ENCODE assay signal across 7 cellular contexts in the genomic region with DNA sequence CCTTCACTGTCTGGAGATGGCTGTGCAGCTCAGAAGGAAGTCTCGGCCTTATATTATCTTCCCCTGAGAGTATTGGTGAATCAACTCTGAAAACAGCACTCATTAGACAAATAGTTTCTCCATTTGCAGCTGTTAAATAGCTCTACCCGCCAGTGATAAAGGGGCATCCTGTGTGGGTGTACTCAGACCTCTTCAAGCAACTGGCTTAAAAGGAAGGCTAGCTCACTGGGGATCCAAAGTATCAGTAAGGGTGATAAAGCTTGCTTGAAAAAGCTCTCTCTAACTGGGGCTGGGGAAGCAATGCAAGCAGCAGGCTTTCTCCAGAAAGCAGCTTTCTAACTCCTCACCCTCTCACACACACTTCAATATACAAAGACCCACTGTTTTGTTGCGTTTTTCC.
DNase-seq lines count a peak whose midpoint lies in the region; ATAC-seq and TF ChIP-seq lines count a peak whose summit lies in the region.

No MANE protein-coding gene starts in this region.

- 85% methylated on average over 3 of the region's 3 CpGs for WGBS in prostate gland

- no peaks in the 10 kb centered on the region for H3K36me3 ChIP-seq in OCI-LY3 (replicated peaks; ENCODE audit: low read depth, low read length)
- H3K36me3 ChIP-seq in prostate gland: no peaks in the 10 kb centered on the region

- no peak overlapping the region; the same call in none of the 2 replicates for H2AFZ ChIP-seq in OCI-LY3 (ENCODE audit: low read depth, low read length)

- peaks cover 39 to 63% of the 10 kb centered on the region in 2 donors for H3K4me1 Mint-ChIP-seq in natural killer cell treated with Interleukin-12 subunit alpha and Interleukin-12 subunit beta and Interleukin-15 and Interleukin-18, amount 100 ng/mL, for 72 hours (ENCODE audit: low read depth in 2 of 2)

- H3K36me3 Mint-ChIP-seq in natural killer cell treated with Interleukin-12 subunit alpha and Interleukin-12 subunit beta and Interleukin-15 and Interleukin-18, amount 100 ng/mL, for 72 hours: no peaks in the 10 kb centered on the region

- H3K4me3 ChIP-seq in OCI-LY3 (ENCODE audit: low read length): peak overlapping the region; percentile 82
- no peak overlapping the region for H3K4me3 ChIP-seq in prostate gland

- no peak for TF ChIP-seq POLR2A in prostate gland (IDR thresholded peaks at IDR 0.05)

- intact Hi-C loops in prostate gland (cut with DNase I): no loop called here

- H3K9ac ChIP-seq in OCI-LY3 (ENCODE audit: low read length): peak overlapping the region; percentile 83

- H4K20me1 ChIP-seq in OCI-LY3 (ENCODE audit: insufficient read depth, low read length): no peaks in the 10 kb centered on the region

- H3K4me3 Mint-ChIP-seq in natural killer cell treated with Interleukin-12 subunit alpha and Interleukin-12 subunit beta and Interleukin-15 and Interleukin-18, amount 100 ng/mL, for 72 hours: peak overlapping the region; percentile 89

- peak overlapping the region; percentile 85 to 91 for H3K27ac Mint-ChIP-seq in natural killer cell treated with Interleukin-12 subunit alpha and Interleukin-12 subunit beta and Interleukin-15 and Interleukin-18, amount 100 ng/mL, for 72 hours

- no peaks in the 10 kb centered on the region for H3K9me3 Mint-ChIP-seq in natural killer cell treated with Interleukin-12 subunit alpha and Interleukin-12 subunit beta and Interleukin-15 and Interleukin-18, amount 100 ng/mL, for 72 hours

- no peaks in the 10 kb centered on the region for H3K27me3 ChIP-seq in OCI-LY3 (ENCODE audit: low read depth, low read length)
- no peaks in the 10 kb centered on the region for H3K27me3 ChIP-seq in prostate gland (replicated peaks; ENCODE audit: insufficient read depth)

- peak overlapping the region; percentile 94 for H3K4me2 ChIP-seq in OCI-LY3 (ENCODE audit: low read length)

- no peaks in the 10 kb centered on the region for H3K27me3 Mint-ChIP-seq in natural killer cell treated with Interleukin-12 subunit alpha and Interleukin-12 subunit beta and Interleukin-15 and Interleukin-18, amount 100 ng/mL, for 72 hours

- H3K4me1 ChIP-seq in OCI-LY3 (ENCODE audit: low read length) (peaks cover 57% of the 10 kb centered on the region), prostate gland (replicated peaks) (no peaks in the 10 kb centered on the region)

- TF ChIP-seq CTCF in OCI-LY3 (IDR thresholded peaks at IDR 0.05; ENCODE audit: low read depth, low read length) (no peak), prostate gland (IDR thresholded peaks at IDR 0.05) (no peak)

- no peak for DNase-seq in natural killer cell treated with Interleukin-12 subunit alpha and Interleukin-12 subunit beta and Interleukin-15 and Interleukin-18, amount 100 ng/mL, for 72 hours (ENCODE audit: low spot score)
- DNase-seq in prostate gland (ENCODE audit: low spot score) (no peak), EL (no peak)

- H3K79me2 ChIP-seq in OCI-LY3 (ENCODE audit: low read length): peaks cover 23% of the 10 kb centered on the region

- ATAC-seq in GM18868 (IDR thresholded peaks at IDR 0.05; ENCODE audit: unreplicated experiment): peak; percentile 40
- peak; percentile 32 for ATAC-seq in GM21825 (IDR thresholded peaks at IDR 0.05; ENCODE audit: unreplicated experiment)
- no peak for ATAC-seq in natural killer cell treated with Interleukin-12 subunit alpha and Interleukin-12 subunit beta and Interleukin-15 and Interleukin-18, amount 100 ng/mL, for 72 hours
- no peak for ATAC-seq in GM21367 (IDR thresholded peaks at IDR 0.05; ENCODE audit: unreplicated experiment)

- peak overlapping the region; percentile 86 for H3K27ac ChIP-seq in OCI-LY3 (ENCODE audit: low read length)
- H3K27ac ChIP-seq in prostate gland: no peak overlapping the region

- H3K9me3 ChIP-seq in OCI-LY3 (ENCODE audit: insufficient read depth, low read length) (no peaks in the 10 kb centered on the region), prostate gland (no peaks in the 10 kb centered on the region)

Comparison
In these comparisons a context has a peak if more than half of its experiments do, and no peak if none do; other contexts are left out.
1. ATAC-seq: peak in GM18868 (single experiment) and GM21825 (single experiment); none in natural killer cell treated with Interleukin-12 subunit alpha and Interleukin-12 subunit beta and Interleukin-15 and Interleukin-18, amount 100 ng/mL, for 72 hours (0 of 2) and GM21367 (single experiment).